In genomic region chr3:146544013-146544928, GRCh38 we compare ENCODE assay signal across 8 cellular contexts. TPM values are rescaled to one million over a fixed set of nuclear protein-coding genes. Genes with fewer than 3 reads are reported as not detected.
DNase-seq lines count a peak whose midpoint lies in the region; ATAC-seq, FAIRE-seq and TF ChIP-seq lines count a peak whose summit lies in the region.

Gene PLSCR1 (minus strand): TSS chr3:146544607. CDS start chr3:146536552, 8,055 bp downstream.

- no peak for TF ChIP-seq CTCF in AG04450 (IDR thresholded peaks at IDR 0.05; ENCODE audit: low read depth, low read length)

- POLR2A ChIA-PET in AG04450 (lab: Yijun Ruan, JAX): interaction anchor here (0.7 to 1.8 kb wide), 7 partner anchors 12 to 383 kb away, joined by 3 to 5 read pairs (median 4); partner anchors contain the start of genes PLOD2 and PLSCR2

- H3K27me3 ChIP-seq in AG04450 (ENCODE audit: control insufficient read depth, insufficient read depth, low read length): no peaks in the 10 kb centered on the region

- peak; percentile 82 for DNase-seq in AG04450 (ENCODE audit: low read depth, low spot score)
- peak; percentile 90 for DNase-seq in NCI-H226
- peak; percentile 32 to 47 for DNase-seq in central memory CD8-positive, alpha-beta T cell (ENCODE audit: low spot score in 2 of 2)
- DNase-seq in stimulated activated CD4-positive, alpha-beta T cell treated with anti-CD3 and anti-CD28 coated beads, Interleukin-12 subunit alpha, Interleukin-12 subunit beta, amount 100 ng/mL, for 24 hours (ENCODE audit: low read depth in 2 of 2): peak; percentile 58 to 75

- H3K4me3 Mint-ChIP-seq in central memory CD8-positive, alpha-beta T cell: peak within 1 kb of the TSS; percentile 97

- CTCF ChIA-PET in AG04450 (lab: Charles Lee): interaction anchor here (0.6 to 1.4 kb wide), 6 partner anchors 33 to 479 kb away, joined by 3 to 4 read pairs (median 4); no protein-coding TSS in a partner anchor

- H3K27me3 Mint-ChIP-seq in central memory CD8-positive, alpha-beta T cell: no peaks in the 10 kb centered on the region

- H3K27ac ChIP-seq in AG04450 (ENCODE audit: low read depth, low read length): peak within 1 kb of the TSS; percentile 91

- peaks cover 4% of the 10 kb centered on the region; the same call in 1 of the 2 replicates for H3K9me3 ChIP-seq in AG04450 (ENCODE audit: control insufficient read depth, insufficient read depth, low read length)

- peak; percentile 9 for FAIRE-seq in islet of Langerhans (lab: Jason Lieb, UNC)

- H3K27ac Mint-ChIP-seq in central memory CD8-positive, alpha-beta T cell (ENCODE audit: low read depth): peak within 1 kb of the TSS; percentile 95

- peak; percentile 84 for ATAC-seq in GM18873 (IDR thresholded peaks at IDR 0.05; ENCODE audit: low FRiP score, unreplicated experiment)
- peak; percentile 91 for ATAC-seq in HG03135 (IDR thresholded peaks at IDR 0.05; ENCODE audit: unreplicated experiment)
- ATAC-seq in activated CD4-positive, CD25-positive, alpha-beta regulatory T cell treated with anti-CD3 and anti-CD28 coated beads, Interleukin-2, amount 50 U/mL, for 24 hours: peak; percentile 75 to 76
- ATAC-seq in central memory CD8-positive, alpha-beta T cell (replicated peaks; ENCODE audit: extremely low read depth, poor library complexity, severe bottlenecking): peak; percentile 79

- H3K9me3 Mint-ChIP-seq in central memory CD8-positive, alpha-beta T cell: no peaks in the 10 kb centered on the region

- peak within 1 kb of the TSS; percentile 80 for H3K4me3 ChIP-seq in AG04450 (ENCODE audit: low read depth, low read length)

- H3K4me1 Mint-ChIP-seq in central memory CD8-positive, alpha-beta T cell: peaks cover 62% of the 10 kb centered on the region

- H3K36me3 Mint-ChIP-seq in central memory CD8-positive, alpha-beta T cell (ENCODE audit: insufficient read depth): peaks cover 7% of the 10 kb centered on the region

RNA-seq across cellular contexts. Expression of gene PLSCR1, which starts in this region (rescaled TPM):
- 33.7 and 40.4 TPM in 2 replicates for polyA plus RNA-seq in AG04450 (2011; rRNA removed)
- polyA minus RNA-seq in AG04450 (2011; rRNA and poly(A)+ RNA removed): 31.6 and 36.2 TPM in 2 replicates

Comparison
In these comparisons a context has a peak if more than half of its experiments do, and no peak if none do; other contexts are left out.
1. Peak in every context shown above with its lines: DNase-seq, ATAC-seq, H3K4me3 ChIP-seq and H3K27ac ChIP-seq.
2. DNase-seq: peak in every context shown above with its lines; median percentile 90 in NCI-H226; 82 in AG04450; 66 in stimulated activated CD4-positive, alpha-beta T cell treated with anti-CD3 and anti-CD28 coated beads, Interleukin-12 subunit alpha, Interleukin-12 subunit beta, amount 100 ng/mL, for 24 hours; 40 in central memory CD8-positive, alpha-beta T cell.